1 cellular context compared by ENCODE assay signal in the genomic region with DNA sequence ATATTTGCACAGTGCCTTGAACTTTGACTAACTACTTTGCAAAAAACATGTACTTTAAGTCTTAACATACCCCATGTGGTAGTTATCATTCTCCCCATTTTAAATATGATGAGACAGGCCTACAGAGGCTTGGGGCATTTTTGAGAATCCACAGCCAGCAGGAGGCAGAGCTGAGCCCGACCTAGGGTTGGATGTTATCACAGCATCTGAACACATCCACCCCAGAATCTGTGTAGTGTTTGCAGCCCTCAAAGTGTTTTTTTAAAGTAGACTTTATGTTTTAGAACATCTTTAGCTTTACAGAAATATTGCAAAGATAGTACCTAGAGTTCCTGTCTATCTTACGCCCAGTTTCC.
TF ChIP-seq lines count a peak whose summit lies in the region.

No MANE protein-coding gene starts in this region.

TF ChIP-seq in endothelial cell of umbilical vein, 7 proteins besides CTCF, POLR2A, EP300 and RAD21:
- TF ChIP-seq EZH2 (IDR thresholded peaks at IDR 0.05; ENCODE audit: borderline replicate concordance, low read depth, low read length, severe bottlenecking), result no peak
- no peak for TF ChIP-seq FOS (IDR thresholded peaks at IDR 0.05; ENCODE audit: borderline replicate concordance, insufficient read depth, low read length)
- TF ChIP-seq MYC (IDR thresholded peaks at IDR 0.05; ENCODE audit: low read depth, low read length), result no peak
- TF ChIP-seq JUN (IDR thresholded peaks at IDR 0.05; ENCODE audit: borderline replicate concordance, insufficient read depth, insufficient read length, low read depth), result no peak
